30 cellular contexts compared by ENCODE assay signal in genomic region chr17:32739722-32740121, GRCh38.
"Had no signal": no experiment of that assay in that cellular context is flagged by ENCODE, and none has a peak within 500 bp of the region (broad histone marks: within the 10 kb centered on the region; RNA-seq: fewer than 3 reads in every experiment).

No MANE protein-coding gene starts in this region.

- DNase-seq: activated B cell treated with CpG ODN at 0.5 μM for 24 hours; activated CD4-positive, alpha-beta memory T cell treated with anti-CD3 and anti-CD28 coated beads for 36 hours; activated CD4-positive, alpha-beta T cell treated with anti-CD3 and anti-CD28 coated beads for 4 hours; activated CD4-positive, alpha-beta T cell treated with anti-CD3 and anti-CD28 coated beads, Interleukin-2, amount 10 ng/mL, durations not matched to agents 24 days and 14 days; activated CD4-positive, alpha-beta T cell treated with anti-CD3 and anti-CD28 coated beads, Interleukin-2, amount 50 U/mL, for 1 hour; activated CD4-positive, alpha-beta T cell treated with anti-CD3 and anti-CD28 coated beads, Interleukin-2, amount 50 U/mL, for 4 hours; activated CD4-positive, CD25-positive, alpha-beta regulatory T cell treated with anti-CD3 and anti-CD28 coated beads, Interleukin-2, amount 50 U/mL, for 72 hours; activated CD8-positive, alpha-beta memory T cell treated with anti-CD3 and anti-CD28 coated beads, Interleukin-2, amount 50 U/mL, for 4 hours; activated CD8-positive, alpha-beta T cell treated with anti-CD3 and anti-CD28 coated beads for 36 hours; activated effector memory CD4-positive, alpha-beta T cell treated with anti-CD3 and anti-CD28 coated beads, Interleukin-2, amount 50 U/mL, for 16 hours; activated gamma-delta T cell treated with Interleukin-2 at 50 U/mL for 16 hours; activated naive CD4-positive, alpha-beta T cell; activated naive CD4-positive, alpha-beta T cell treated with anti-CD3 and anti-CD28 coated beads for 36 hours; activated naive CD4-positive, alpha-beta T cell treated with anti-CD3 and anti-CD28 coated beads, Interleukin-2, amount 50 U/mL, for 16 hours; activated naive CD8-positive, alpha-beta T cell treated with anti-CD3 and anti-CD28 coated beads for 36 hours; activated T-cell treated with anti-CD3 and anti-CD28 coated beads for 4 hours; activated T-cell treated with anti-CD3 and anti-CD28 coated beads, Interleukin-2, amount 50 U/mL, for 1 hour; activated T-cell treated with anti-CD3 and anti-CD28 coated beads, Interleukin-2, amount 50 U/mL, for 4 hours; activated T-cell treated with anti-CD3 and anti-CD28 coated beads, Interleukin-2, amount 50 U/mL, for 72 hours; cerebellar nuclear complex; T-cell; T-helper 17 cell; T1000 had no signal

- H3K36me3 Mint-ChIP-seq: activated naive CD4-positive, alpha-beta T cell treated with anti-CD3 and anti-CD28 coated beads, Interleukin-2, amount 50 U/mL, for 72 hours; activated naive CD8-positive, alpha-beta T cell treated with anti-CD3 and anti-CD28 coated beads for 36 hours had no signal

- H3K4me3 ChIP-seq: ascending aorta, cardiac muscle cell had no signal

- H3K9me3 Mint-ChIP-seq: activated B cell treated with CpG ODN at 0.5 μM for 24 hours; activated CD4-positive, alpha-beta memory T cell treated with anti-CD3 and anti-CD28 coated beads for 36 hours; activated CD4-positive, alpha-beta T cell treated with anti-CD3 and anti-CD28 coated beads, Interleukin-2, amount 10 ng/mL, durations not matched to agents 24 days and 14 days; activated CD8-positive, alpha-beta T cell treated with anti-CD3 and anti-CD28 coated beads for 36 hours; activated naive CD4-positive, alpha-beta T cell treated with anti-CD3 and anti-CD28 coated beads, Interleukin-2, amount 50 U/mL, for 72 hours; activated naive CD8-positive, alpha-beta T cell treated with anti-CD3 and anti-CD28 coated beads for 36 hours; activated T-cell treated with anti-CD3 and anti-CD28 coated beads, Interleukin-2, amount 50 U/mL, for 4 hours; activated T-cell treated with anti-CD3 and anti-CD28 coated beads, Interleukin-2, amount 50 U/mL, for 72 hours; activated T-helper 1 cell treated with anti-CD3 and anti-CD28 coated beads, Interleukin-12 subunit alpha, Interleukin-12 subunit beta, Interleukin-2, Interleukin-4 antibody, amounts not matched to agents 30 ng/mL and 10 ng/mL and 1 ng/mL, durations not matched to agents 14 hours and 24 hours and 36 hours; activated T-helper 17 cell treated with anti-CD3 and anti-CD28 coated beads, Interleukin-2, amount 50 U/mL, for 72 hours; central memory CD8-positive, alpha-beta T cell had no signal

- H3K4me1 Mint-ChIP-seq: activated CD4-positive, alpha-beta T cell treated with anti-CD3 and anti-CD28 coated beads, Interleukin-2, amount 10 ng/mL, durations not matched to agents 24 days and 14 days; activated naive CD8-positive, alpha-beta T cell treated with anti-CD3 and anti-CD28 coated beads for 36 hours; activated T-helper 17 cell treated with anti-CD3 and anti-CD28 coated beads, Interleukin-2, amount 50 U/mL, for 72 hours; brain; central memory CD8-positive, alpha-beta T cell had no signal

- H3K27ac Mint-ChIP-seq: activated B cell treated with CpG ODN at 0.5 μM for 24 hours; activated CD4-positive, alpha-beta memory T cell treated with anti-CD3 and anti-CD28 coated beads for 36 hours; activated CD4-positive, alpha-beta T cell treated with anti-CD3 and anti-CD28 coated beads, Interleukin-2, amount 10 ng/mL, durations not matched to agents 24 days and 14 days; activated CD8-positive, alpha-beta T cell treated with anti-CD3 and anti-CD28 coated beads for 36 hours; activated naive CD4-positive, alpha-beta T cell treated with anti-CD3 and anti-CD28 coated beads for 36 hours; activated naive CD4-positive, alpha-beta T cell treated with anti-CD3 and anti-CD28 coated beads, Interleukin-2, amount 50 U/mL, for 72 hours; activated naive CD8-positive, alpha-beta T cell treated with anti-CD3 and anti-CD28 coated beads for 36 hours; activated T-cell treated with anti-CD3 and anti-CD28 coated beads, Interleukin-2, amount 50 U/mL, for 72 hours; activated T-helper 1 cell treated with anti-CD3 and anti-CD28 coated beads, Interleukin-12 subunit alpha, Interleukin-12 subunit beta, Interleukin-2, Interleukin-4 antibody, amounts not matched to agents 30 ng/mL and 10 ng/mL and 1 ng/mL, durations not matched to agents 14 hours and 24 hours and 36 hours; activated T-helper 17 cell treated with anti-CD3 and anti-CD28 coated beads, Interleukin-2, amount 50 U/mL, for 72 hours; brain; T-cell; T-helper 17 cell had no signal

- ATAC-seq: activated CD8-positive, alpha-beta T cell treated with anti-CD3 and anti-CD28 coated beads for 36 hours; activated naive CD4-positive, alpha-beta T cell treated with anti-CD3 and anti-CD28 coated beads, Interleukin-2, amount 50 U/mL, for 72 hours; activated T-cell treated with anti-CD3 and anti-CD28 coated beads, Interleukin-2, amount 50 U/mL, for 4 hours; activated T-cell treated with anti-CD3 and anti-CD28 coated beads, Interleukin-2, amount 50 U/mL, for 72 hours; activated T-helper 17 cell treated with anti-CD3 and anti-CD28 coated beads, Interleukin-2, amount 50 U/mL, for 72 hours; T-cell; T-helper 17 cell had no signal

- H3K4me3 Mint-ChIP-seq: activated B cell treated with CpG ODN at 0.5 μM for 24 hours; activated CD4-positive, alpha-beta memory T cell treated with anti-CD3 and anti-CD28 coated beads for 36 hours; activated CD4-positive, alpha-beta T cell treated with anti-CD3 and anti-CD28 coated beads, Interleukin-2, amount 10 ng/mL, durations not matched to agents 24 days and 14 days; activated CD8-positive, alpha-beta T cell treated with anti-CD3 and anti-CD28 coated beads for 36 hours; activated naive CD4-positive, alpha-beta T cell treated with anti-CD3 and anti-CD28 coated beads for 36 hours; activated naive CD8-positive, alpha-beta T cell treated with anti-CD3 and anti-CD28 coated beads for 36 hours; activated T-cell treated with anti-CD3 and anti-CD28 coated beads, Interleukin-2, amount 50 U/mL, for 4 hours; activated T-cell treated with anti-CD3 and anti-CD28 coated beads, Interleukin-2, amount 50 U/mL, for 72 hours; activated T-helper 1 cell treated with anti-CD3 and anti-CD28 coated beads, Interleukin-12 subunit alpha, Interleukin-12 subunit beta, Interleukin-2, Interleukin-4 antibody, amounts not matched to agents 30 ng/mL and 10 ng/mL and 1 ng/mL, durations not matched to agents 14 hours and 24 hours and 36 hours; activated T-helper 17 cell treated with anti-CD3 and anti-CD28 coated beads, Interleukin-2, amount 50 U/mL, for 72 hours; brain; central memory CD8-positive, alpha-beta T cell; T-cell; T-helper 17 cell had no signal
